ENCODE assay signal across 31 cellular contexts in genomic region chr14:87581298-87581697, GRCh38.
DNase-seq lines count a peak whose midpoint lies in the region; ATAC-seq, FAIRE-seq and TF ChIP-seq lines count a peak whose summit lies in the region.
"Had no signal": no experiment of that assay in that cellular context is flagged by ENCODE, and none has a peak within 500 bp of the region (broad histone marks: within the 10 kb centered on the region; RNA-seq: fewer than 3 reads in every experiment).

No MANE protein-coding gene starts in this region.

- DNase-seq in HepG2 (ENCODE audit: low spot score) (no peak), right lobe of liver (no peak), K562 (ENCODE audit: extremely low read depth in 1 of 4, low spot score in 3 of 4) (no peak)
- no peak for DNase-seq in activated CD4-positive, CD25-positive, alpha-beta regulatory T cell treated with anti-CD3 and anti-CD28 coated beads, Interleukin-2, amount 50 U/mL, for 72 hours
- DNase-seq: 8988T; ACHN; AML-193; BE2C; C1 segment of cervical spinal cord; Caco-2; Calu3; CD4-positive, alpha-beta memory T cell; CD4-positive, alpha-beta T cell; CD4-positive, CD25-positive, alpha-beta regulatory T cell; CD8-positive, alpha-beta memory T cell; CD8-positive, alpha-beta T cell; COR-L47; DMS 273 treated with DMSO at 0.1 percent for 48 hours; DMS153; DMS53; DMS79; DMS79 treated with DMSO at 0.1 percent for 48 hours; DND-41; EL had no signal

- H3K9ac ChIP-seq in HepG2 (ENCODE audit: insufficient read depth, low read depth, low read length): no peak overlapping the region
- H3K9ac ChIP-seq in K562 (ENCODE audit: insufficient read depth in 1 of 2, low read depth in 2 of 2, low read length in 2 of 2): no peak overlapping the region
- H3K9ac ChIP-seq: BLaER1; BLaER1 treated with 17β-estradiol and CSF1 and Interleukin-3, amounts not matched to agents 10 nM and 100 nM had no signal

- H3K36me3 ChIP-seq in HepG2 (replicated peaks in 1 of 2; ENCODE audit: control insufficient read depth in 1 of 2, insufficient read depth in 2 of 2, low read length in 2 of 2) (no peaks in the 10 kb centered on the region), right lobe of liver (no peaks in the 10 kb centered on the region), K562 (ENCODE audit: control insufficient read depth, insufficient read depth, low read length) (no peaks in the 10 kb centered on the region)
- H3K36me3 ChIP-seq: BE2C; BLaER1; BLaER1 treated with 17β-estradiol and CSF1 and Interleukin-3, amounts not matched to agents 10 nM and 100 nM had no signal

- H3K4me3 ChIP-seq in HepG2 (replicated peaks in 1 of 3; ENCODE audit: insufficient read depth in 1 of 3, low read depth in 2 of 3, low read length in 3 of 3): no peak overlapping the region
- no peak overlapping the region for H3K4me3 ChIP-seq in right lobe of liver
- no peak overlapping the region for H3K4me3 ChIP-seq in K562
- H3K4me3 ChIP-seq: A549; BLaER1; BLaER1 treated with 17β-estradiol and CSF1 and Interleukin-3, amounts not matched to agents 10 nM and 100 nM had no signal

- CTCF ChIA-PET in HepG2 (lab: Yijun Ruan, JAX; ENCODE audit: low intra/inter-chr PET ratio, low total read pairs) (no interaction called here), K562 (lab: Yijun Ruan, JAX; ENCODE audit: low intra/inter-chr PET ratio) (no interaction called here)

- WGBS in HepG2 (ENCODE audit: low lambda C conversion rate): 4% methylated on average over 2 of the region's 2 CpGs
- 33% methylated on average over 2 of the region's 2 CpGs for WGBS in right lobe of liver (ENCODE audit: insufficient coverage, low coverage, low lambda C conversion rate, missing lambda C conversion rate)
- WGBS in K562 (ENCODE audit: insufficient coverage, low coverage, missing lambda C conversion rate): 0% methylated on average over 2 of the region's 2 CpGs

- in situ Hi-C loops in HepG2 (cut with HindIII; ENCODE audit: extremely low pct_ligation_motif_present, low pct_unique_long_range_greater_than_20kb) (no loop called here), K562 (cut with MboI) (no loop called here)

- no TSS peak for BruUV-seq in HepG2 (replicated peaks; lab: Mats Ljungman, UMichigan)
- no TSS peak for BruUV-seq in K562 (replicated peaks; lab: Mats Ljungman, UMichigan)

- intact Hi-C loops in HepG2 (cut with micrococcal nuclease; ENCODE audit: unreplicated experiment) (no loop called here), right lobe of liver (cut with DNase I) (no loop called here), K562 (cut with micrococcal nuclease) (no loop called here)

- H3K4me2 ChIP-seq in HepG2 (ENCODE audit: low read depth, low read length) (no peak overlapping the region), K562 (ENCODE audit: insufficient read depth, low read length) (no peak overlapping the region)
- H3K4me2 ChIP-seq: A549; BLaER1; BLaER1 treated with 17β-estradiol and CSF1 and Interleukin-3, amounts not matched to agents 10 nM and 100 nM had no signal

- TF ChIP-seq POLR2A in HepG2 (IDR thresholded peaks at IDR 0.05; ENCODE audit: insufficient read depth in 1 of 2, low read depth in 2 of 2, low read length in 2 of 2) (no peak), right lobe of liver (IDR thresholded peaks at IDR 0.05) (no peak), K562 (conservative IDR thresholded peaks at IDR 0.05) (no peak)

- TF ChIP-seq RAD21 in HepG2 (CRISPR knock-in tag; IDR thresholded peaks at IDR 0.05): no peak
- no peak for TF ChIP-seq RAD21 in K562 (CRISPR knock-in tag; conservative IDR thresholded peaks at IDR 0.05 in 1 of 2, IDR thresholded peaks at IDR 0.05 in 1 of 2)

- TF ChIP-seq CTCF in HepG2 (CRISPR knock-in tag; IDR thresholded peaks at IDR 0.05): no peak
- TF ChIP-seq CTCF in right lobe of liver (IDR thresholded peaks at IDR 0.05): no peak
- TF ChIP-seq CTCF in K562 (IDR thresholded peaks at IDR 0.05 in 2 of 3, conservative IDR thresholded peaks at IDR 0.05 in 1 of 3; ENCODE audit: insufficient read depth in 2 of 3, low read depth in 1 of 3, low read length in 3 of 3): no peak

- H3K4me1 ChIP-seq in HepG2 (ENCODE audit: insufficient read depth, low read length): no peaks in the 10 kb centered on the region
- H3K4me1 ChIP-seq in right lobe of liver: no peaks in the 10 kb centered on the region
- no peaks in the 10 kb centered on the region for H3K4me1 ChIP-seq in K562 (replicated peaks in 1 of 2; ENCODE audit: control insufficient read depth in 2 of 2, insufficient read depth in 2 of 2, low read length in 2 of 2)
- H3K4me1 ChIP-seq: A549; BE2C; BLaER1; BLaER1 treated with 17β-estradiol and CSF1 and Interleukin-3, amounts not matched to agents 10 nM and 100 nM; Caco-2 had no signal

- POLR2A ChIA-PET in HepG2 (lab: Yijun Ruan, JAX): no interaction called here
- POLR2A ChIA-PET in K562 (lab: Yijun Ruan, JAX): no interaction called here

- H3K79me2 ChIP-seq in HepG2 (ENCODE audit: insufficient read depth, low read length) (no peaks in the 10 kb centered on the region), K562 (ENCODE audit: control insufficient read depth, insufficient read depth, low read length) (no peaks in the 10 kb centered on the region)

- H3K27ac ChIP-seq in HepG2 (ENCODE audit: extremely low read length, insufficient read depth, low read length): no peak overlapping the region
- H3K27ac ChIP-seq in right lobe of liver: no peak overlapping the region
- no peak overlapping the region for H3K27ac ChIP-seq in K562 (ENCODE audit: extremely low read depth, low read depth, low read length)
- H3K27ac ChIP-seq: 22Rv1; A549; BLaER1; BLaER1 treated with 17β-estradiol and CSF1 and Interleukin-3, amounts not matched to agents 10 nM and 100 nM; C4-2B had no signal

- H2AFZ ChIP-seq in HepG2 (ENCODE audit: low read length) (no peak overlapping the region), K562 (ENCODE audit: low read depth, low read length) (no peak overlapping the region)

- H4K20me1 ChIP-seq in HepG2 (ENCODE audit: insufficient read depth, low read length): no peaks in the 10 kb centered on the region
- no peaks in the 10 kb centered on the region for H4K20me1 ChIP-seq in K562 (replicated peaks; ENCODE audit: control insufficient read depth, insufficient read depth, low read length)
- H4K20me1 ChIP-seq: BLaER1; BLaER1 treated with 17β-estradiol and CSF1 and Interleukin-3, amounts not matched to agents 10 nM and 100 nM had no signal

- H3K9me3 ChIP-seq in HepG2 (ENCODE audit: low read length) (peaks cover 5% of the 10 kb centered on the region; the same call in 1 of the 2 replicates), right lobe of liver (no peaks in the 10 kb centered on the region), K562 (replicated peaks; ENCODE audit: control insufficient read depth, insufficient read depth, low read depth, low read length) (0 out of 2 replicates have a peak, but pooled peaks cover 2% of the 10 kb centered on the region)
- H3K9me3 ChIP-seq: A549; BE2C; BLaER1; BLaER1 treated with 17β-estradiol and CSF1 and Interleukin-3, amounts not matched to agents 10 nM and 100 nM; Caco-2 had no signal

- no peak for TF ChIP-seq EP300 in HepG2 (IDR thresholded peaks at IDR 0.05; ENCODE audit: low read depth in 2 of 2, low read length in 2 of 2)
- TF ChIP-seq EP300 in HepG2 (CRISPR knock-in tag; IDR thresholded peaks at IDR 0.05; ENCODE audit: borderline replicate concordance): no peak
- TF ChIP-seq EP300 in K562 (IDR thresholded peaks at IDR 0.05; ENCODE audit: low read length): no peak

- no peaks in the 10 kb centered on the region for H3K9me1 ChIP-seq in K562 (ENCODE audit: control insufficient read depth, insufficient read depth, low read length)

- H3K27me3 ChIP-seq in HepG2 (ENCODE audit: control insufficient read depth in 1 of 2, insufficient read depth in 2 of 2, low read length in 2 of 2) (no peaks in the 10 kb centered on the region), right lobe of liver (no peaks in the 10 kb centered on the region), K562 (ENCODE audit: control insufficient read depth in 2 of 2, insufficient read depth in 2 of 2, low read length in 2 of 2) (no peaks in the 10 kb centered on the region)
- H3K27me3 ChIP-seq: BE2C; BLaER1; BLaER1 treated with 17β-estradiol and CSF1 and Interleukin-3, amounts not matched to agents 10 nM and 100 nM had no signal

- ATAC-seq in HepG2 (no peak), right lobe of liver (no peak), K562 (no peak)
- ATAC-seq: A549; CD8-positive, alpha-beta T cell had no signal

- no peak for FAIRE-seq in HepG2 (lab: Jason Lieb, UNC)
- FAIRE-seq in K562 (lab: Jason Lieb, UNC): no peak
- FAIRE-seq: A204.1, A549, D721Med had no signal

TF ChIP-seq in HepG2, 621 proteins besides CTCF, POLR2A, EP300 and RAD21:
- TF ChIP-seq ZNF720 (CRISPR knock-in tag; IDR thresholded peaks at IDR 0.05) (no peak), RAD51 (IDR thresholded peaks at IDR 0.05; ENCODE audit: borderline replicate concordance) (peak; percentile 53; the same call in 1 of the 2 replicates)
TF ChIP-seq in HepG2: peak in this region for 1.

TF ChIP-seq in K562, 482 proteins besides CTCF, POLR2A, EP300 and RAD21:
- TF ChIP-seq TFE3 (CRISPR knock-in tag; IDR thresholded peaks at IDR 0.05) (peak; percentile 67), HES1 (IDR thresholded peaks at IDR 0.05; ENCODE audit: low read depth) (no peak)

Comparison
In these comparisons a context has a peak if more than half of its experiments do, and no peak if none do; other contexts are left out.
1. Of the 241 proteins assayed by ChIP-seq in both HepG2 and K562: peak only in HepG2: RAD51; only in K562: TFE3; in both: none; in neither: 239.